8 cellular contexts compared by ENCODE assay signal in the genomic region with DNA sequence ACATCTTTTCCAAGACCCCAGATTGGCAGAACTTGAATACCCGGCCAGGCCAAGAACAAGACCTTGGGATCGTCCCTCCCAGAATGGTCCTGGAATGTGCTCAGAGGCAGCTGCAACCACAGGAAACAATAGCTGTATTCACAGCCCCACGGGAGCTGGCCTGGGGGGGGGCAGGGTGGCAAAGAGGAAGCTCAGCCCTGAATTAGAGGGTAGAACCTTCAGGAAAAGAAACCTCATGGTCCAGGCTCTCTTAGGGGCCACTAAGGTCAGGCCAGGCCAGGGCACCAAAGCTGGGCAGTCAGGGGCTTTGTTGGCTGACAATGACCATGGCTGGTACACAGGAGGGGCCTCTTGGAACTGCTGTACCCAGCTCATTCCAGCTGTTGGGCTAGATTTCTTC. TPM values are rescaled to one million over a fixed set of nuclear protein-coding genes. Genes with fewer than 3 reads are reported as not detected.
DNase-seq lines count a peak whose midpoint lies in the region; ATAC-seq and TF ChIP-seq lines count a peak whose summit lies in the region.
"Had no signal": no experiment of that assay in that cellular context is flagged by ENCODE, and none has a peak within 500 bp of the region (broad histone marks: within the 10 kb centered on the region; RNA-seq: fewer than 3 reads in every experiment).

No MANE protein-coding gene starts in this region.

- H3K27me3 ChIP-seq in left lung (no peaks in the 10 kb centered on the region), thoracic aorta (replicated peaks; ENCODE audit: insufficient read depth) (no peaks in the 10 kb centered on the region)

- peak; percentile 81 for DNase-seq in M059J (ENCODE audit: low read depth)
- no peak for DNase-seq in left lung
- no peak for DNase-seq in thoracic aorta (ENCODE audit: low spot score)
- no peak for DNase-seq in NCI-H2171 treated with DMSO at 0.1 percent for 48 hours (lab: John Stamatoyannopoulos, UW)
- no peak for DNase-seq in GF-D8 (lab: John Stamatoyannopoulos, UW)
- DNase-seq: NCI-H1417 treated with DMSO at 0.1 percent for 48 hours had no signal

- TF ChIP-seq CTCF in left lung (IDR thresholded peaks at IDR 0.05) = no peak
- TF ChIP-seq CTCF in thoracic aorta (IDR thresholded peaks at IDR 0.05) = no peak

- H3K4me1 ChIP-seq in left lung (no peaks in the 10 kb centered on the region), thoracic aorta (ENCODE audit: control insufficient read depth in 1 of 2, low read depth in 2 of 2) (peaks cover 3 to 11% of the 10 kb centered on the region in 2 donors)

- H3K9me3 ChIP-seq in left lung = no peaks in the 10 kb centered on the region
- no peaks in the 10 kb centered on the region for H3K9me3 ChIP-seq in thoracic aorta

- peaks cover 0 to 79% of the 10 kb centered on the region in 2 donors for H3K36me3 ChIP-seq in left lung
- peaks cover 48% of the 10 kb centered on the region for H3K36me3 ChIP-seq in thoracic aorta

- ATAC-seq in left lung (peak; percentile 26), thoracic aorta (ENCODE audit: insufficient number of reproducible peaks, low FRiP score, low read depth) (no peak), GM18520 (IDR thresholded peaks at IDR 0.05; ENCODE audit: unreplicated experiment) (no peak)

- peak overlapping the region; percentile 94 for H3K27ac ChIP-seq in cingulate gyrus (ENCODE audit: low read depth, low read length)
- H3K27ac ChIP-seq in left lung = peak overlapping the region; percentile 2 to 33
- peak overlapping the region; percentile 29 to 73 for H3K27ac ChIP-seq in thoracic aorta

- no peak overlapping the region for H3K4me3 ChIP-seq in left lung
- no peak overlapping the region for H3K4me3 ChIP-seq in thoracic aorta

- intact Hi-C loops in left lung (cut with DNase I) = no loop called here

RNA-seq across cellular contexts. Expression of a gene that starts 17.3 kb away (rescaled TPM):
- total RNA-seq in M059J (2014; rRNA removed; shearing (Covaris generic)) = 728 and 753 TPM in 2 replicates
- total RNA-seq in left lung = 100 to 1,000 TPM; 724 to 741 TPM
- 100 to 1,000 TPM; 537 to 617 TPM for total RNA-seq in thoracic aorta

RNA-seq across cellular contexts. Expression of a gene that starts 17.4 kb away (rescaled TPM):
- 2.2 and 4.1 TPM in 2 replicates for total RNA-seq in M059J (2014; rRNA removed; shearing (Covaris generic))
- total RNA-seq in left lung = 10 to 100 TPM in 1 of 2 donors, 1 to 10 TPM in 1; 7.3 to 14.3 TPM
- total RNA-seq in thoracic aorta = 10 to 100 TPM; 10.2 to 18.1 TPM

Comparison
In these comparisons a context has a peak if more than half of its experiments do, and no peak if none do; other contexts are left out.
1. H3K27ac ChIP-seq: peak in every context shown above with its lines; median percentile 94 in cingulate gyrus; 51 in thoracic aorta; 18 in left lung.